Comparison of ENCODE assay signal across 8 cellular contexts in genomic region chr4:183443609-183444148, GRCh38. TPM values are rescaled to one million over a fixed set of nuclear protein-coding genes. Genes with fewer than 3 reads are reported as not detected.
DNase-seq lines count a peak whose midpoint lies in the region; FAIRE-seq and TF ChIP-seq lines count a peak whose summit lies in the region.

No MANE protein-coding gene starts in this region.

- peaks cover 42% of the 10 kb centered on the region for H3K4me1 Mint-ChIP-seq in neural crest cell
- H3K4me1 Mint-ChIP-seq in type B pancreatic cell (ENCODE audit: unreplicated experiment), result peaks cover 28% of the 10 kb centered on the region

- H3K9me3 Mint-ChIP-seq in neural crest cell (no peaks in the 10 kb centered on the region), type B pancreatic cell (peaks cover 3% of the 10 kb centered on the region)

- H3K36me3 Mint-ChIP-seq in neural crest cell (ENCODE audit: low read depth) (peaks cover 10% of the 10 kb centered on the region), type B pancreatic cell (peaks cover 27% of the 10 kb centered on the region)

- H3K27ac Mint-ChIP-seq in neural crest cell (ENCODE audit: unreplicated experiment) (peak overlapping the region; percentile 99), type B pancreatic cell (peak overlapping the region; percentile 99)

- TF ChIP-seq CTCF in KMS-11 (conservative IDR thresholded peaks at IDR 0.05; ENCODE audit: low read depth, low read length) (no peak), endothelial cell of umbilical vein (IDR thresholded peaks at IDR 0.05; ENCODE audit: extremely low read depth in 1 of 2, insufficient read depth in 1 of 2, low read depth in 1 of 2, low read length in 2 of 2) (no peak), neural crest cell (conservative IDR thresholded peaks at IDR 0.05) (no peak), type B pancreatic cell (conservative IDR thresholded peaks at IDR 0.05) (no peak)

- H3K9me1 ChIP-seq in endothelial cell of umbilical vein (replicated peaks; ENCODE audit: control insufficient read depth, extremely low read depth, insufficient read depth, low read length), result no peaks in the 10 kb centered on the region

- H3K9ac ChIP-seq in KMS-11, result peak overlapping the region; percentile 95
- H3K9ac ChIP-seq in endothelial cell of umbilical vein (replicated peaks; ENCODE audit: extremely low read depth, insufficient read depth, low read length), result peak overlapping the region; percentile 91

- H3K4me2 ChIP-seq in KMS-11, result peak overlapping the region; percentile 86
- H3K4me2 ChIP-seq in endothelial cell of umbilical vein (ENCODE audit: insufficient read depth, low read length), result peak overlapping the region; percentile 83

- BruUV-seq in endothelial cell of umbilical vein (replicated peaks; lab: Mats Ljungman, UMichigan), result TSS peak; percentile 61

- CTCF ChIA-PET in endothelial cell of umbilical vein (lab: Charles Lee), result interaction anchor here (1.2 to 2.3 kb wide), 4 partner anchors 13 to 505 kb away, joined by 3 to 20 read pairs (median 4); no protein-coding TSS in a partner anchor

- no peaks in the 10 kb centered on the region for H3K27me3 ChIP-seq in KMS-11 (ENCODE audit: insufficient read depth, low read depth)
- no peaks in the 10 kb centered on the region for H3K27me3 ChIP-seq in endothelial cell of umbilical vein (ENCODE audit: control insufficient read depth in 2 of 2, insufficient read depth in 2 of 2, low read length in 2 of 2)

- H3K9me3 ChIP-seq in endothelial cell of umbilical vein (replicated peaks; ENCODE audit: control insufficient read depth, insufficient read depth, low read length), result no peaks in the 10 kb centered on the region

- H2AFZ ChIP-seq in KMS-11 (ENCODE audit: low read depth) (peak overlapping the region; percentile 88), endothelial cell of umbilical vein (ENCODE audit: low read depth, low read length) (peak overlapping the region; percentile 72)

- no peak for TF ChIP-seq POLR2A in endothelial cell of umbilical vein (IDR thresholded peaks at IDR 0.05; ENCODE audit: low read depth, low read length)

- H3K27ac ChIP-seq in KMS-11 (peak overlapping the region; percentile 94), endothelial cell of umbilical vein (ENCODE audit: insufficient read depth, low read depth, low read length) (peak overlapping the region; percentile 89)

- H3K4me3 Mint-ChIP-seq in neural crest cell (peak overlapping the region; percentile 100), type B pancreatic cell (peak overlapping the region; percentile 98)

- FAIRE-seq in endothelial cell of umbilical vein (lab: Jason Lieb, UNC), result peak; percentile 65

- H3K27me3 Mint-ChIP-seq in neural crest cell (ENCODE audit: low read depth) (no peaks in the 10 kb centered on the region), type B pancreatic cell (no peaks in the 10 kb centered on the region)

- H3K4me1 ChIP-seq in KMS-11 (ENCODE audit: low read depth, poor library complexity, severe bottlenecking), result peaks cover 42% of the 10 kb centered on the region
- peaks cover 27% of the 10 kb centered on the region for H3K4me1 ChIP-seq in endothelial cell of umbilical vein (ENCODE audit: control insufficient read depth, extremely low read depth, insufficient read depth, low read length)

- dilution Hi-C loops in endothelial cell of umbilical vein (cut with MboI; ENCODE audit: extremely low pct_ligation_motif_present, low sequenced_read_pairs), result no loop called here

- H4K20me1 ChIP-seq in KMS-11 (ENCODE audit: insufficient read depth) (no peaks in the 10 kb centered on the region), endothelial cell of umbilical vein (replicated peaks; ENCODE audit: control insufficient read depth, extremely low read depth, insufficient read depth, low read length) (no peaks in the 10 kb centered on the region)

- intact Hi-C loops in endothelial cell of umbilical vein (cut with micrococcal nuclease), result loop anchor here (1.0 to 2.0 kb wide), 5 partner anchors 36 to 345 kb away; partner anchors contain the start of genes RWDD4, TRAPPC11 and WWC2

- DNase-seq in GM04504 (ENCODE audit: low read depth) (peak; percentile 26), endothelial cell of umbilical vein (ENCODE audit: low read depth, low spot score) (peak; percentile 80), neural crest cell (ENCODE audit: low read depth, low spot score) (no peak), type B pancreatic cell (ENCODE audit: extremely low spot score, unreplicated experiment) (no peak), NCI-H1436 treated with DMSO at 0.1 percent for 48 hours (lab: John Stamatoyannopoulos, UW) (no peak), kidney tubule cell (ENCODE audit: low spot score) (no peak)
- DNase-seq in activated CD4-positive, alpha-beta T cell treated with anti-CD3 and anti-CD28 coated beads for 48 hours, result peak; percentile 59

- peaks cover 23% of the 10 kb centered on the region; the same call in 1 of the 2 replicates for H3K36me3 ChIP-seq in KMS-11 (ENCODE audit: insufficient read depth)
- peaks cover 8 to 23% of the 10 kb centered on the region in 2 experiments for H3K36me3 ChIP-seq in endothelial cell of umbilical vein (ENCODE audit: control insufficient read depth in 2 of 2, extremely low read depth in 1 of 2, insufficient read depth in 2 of 2, low read length in 2 of 2)

- peaks cover 38% of the 10 kb centered on the region for H3K79me2 ChIP-seq in KMS-11 (ENCODE audit: insufficient read depth, low read depth)
- peaks cover 33% of the 10 kb centered on the region for H3K79me2 ChIP-seq in endothelial cell of umbilical vein (ENCODE audit: control insufficient read depth, insufficient read depth, low read length)

- H3K4me3 ChIP-seq in KMS-11 (IDR thresholded peaks at IDR 0.05; ENCODE audit: insufficient read depth, low read depth, low read length) (no peak overlapping the region), endothelial cell of umbilical vein (replicated peaks in 1 of 3; ENCODE audit: insufficient read depth in 1 of 3, low read depth in 1 of 3, low read length in 3 of 3) (peak overlapping the region; percentile 34 to 68 (median 66))

- POLR2A ChIA-PET in endothelial cell of umbilical vein (lab: Charles Lee), result interaction anchor here (1.1 to 1.3 kb wide), 2 partner anchors 10 to 60 kb away, joined by 3 to 4 read pairs; no protein-coding TSS in a partner anchor

TF ChIP-seq in endothelial cell of umbilical vein, 7 proteins besides CTCF, POLR2A, EP300 and RAD21:
- TF ChIP-seq MAX (IDR thresholded peaks at IDR 0.05; ENCODE audit: insufficient read depth, insufficient read length) (peak; percentile 21), MYC (IDR thresholded peaks at IDR 0.05; ENCODE audit: low read depth, low read length) (no peak)
TF ChIP-seq in endothelial cell of umbilical vein: peak in this region for 1.

RNA-seq across cellular contexts. Expression of gene CDKN2AIP, which starts 0.8 kb away (rescaled TPM):
- total RNA-seq in endothelial cell of umbilical vein (10.4 and 12.8 TPM in 2 replicates), neural crest cell (23.8 and 27.7 TPM in 2 replicates), type B pancreatic cell (ENCODE audit: low replicate concordance) (29.7 and 57.5 TPM in 2 replicates)
- polyA plus RNA-seq in endothelial cell of umbilical vein, result 4.7 and 5.1 TPM in 2 replicates
- 6.8 and 7.2 TPM in 2 replicates for polyA plus RNA-seq in endothelial cell of umbilical vein (2011; cell fraction: cytosol; rRNA removed)
- polyA plus RNA-seq in endothelial cell of umbilical vein (2011; cell fraction: nucleus; rRNA removed), result 8.9 and 9.7 TPM in 2 replicates
- polyA plus RNA-seq in endothelial cell of umbilical vein (2012), result 7.3 and 8.9 TPM in 2 replicates
- polyA minus RNA-seq in endothelial cell of umbilical vein, result 4.6 and 11.0 TPM in 2 replicates
- 30.9 TPM for polyA minus RNA-seq in endothelial cell of umbilical vein (2011; cell fraction: cytosol; rRNA and poly(A)+ RNA removed)
- polyA minus RNA-seq in endothelial cell of umbilical vein (2011; cell fraction: nucleus; rRNA and poly(A)+ RNA removed), result 13.5 and 16.4 TPM in 2 replicates

Comparison
In these comparisons a context has a peak if more than half of its experiments do, and no peak if none do; other contexts are left out.
1. DNase-seq: peak in GM04504 (single experiment), activated CD4-positive, alpha-beta T cell treated with anti-CD3 and anti-CD28 coated beads for 48 hours (single experiment) and endothelial cell of umbilical vein (single experiment); none in neural crest cell (single experiment), type B pancreatic cell (single experiment), NCI-H1436 treated with DMSO at 0.1 percent for 48 hours (single experiment) and kidney tubule cell (single experiment).